In the genomic region with DNA sequence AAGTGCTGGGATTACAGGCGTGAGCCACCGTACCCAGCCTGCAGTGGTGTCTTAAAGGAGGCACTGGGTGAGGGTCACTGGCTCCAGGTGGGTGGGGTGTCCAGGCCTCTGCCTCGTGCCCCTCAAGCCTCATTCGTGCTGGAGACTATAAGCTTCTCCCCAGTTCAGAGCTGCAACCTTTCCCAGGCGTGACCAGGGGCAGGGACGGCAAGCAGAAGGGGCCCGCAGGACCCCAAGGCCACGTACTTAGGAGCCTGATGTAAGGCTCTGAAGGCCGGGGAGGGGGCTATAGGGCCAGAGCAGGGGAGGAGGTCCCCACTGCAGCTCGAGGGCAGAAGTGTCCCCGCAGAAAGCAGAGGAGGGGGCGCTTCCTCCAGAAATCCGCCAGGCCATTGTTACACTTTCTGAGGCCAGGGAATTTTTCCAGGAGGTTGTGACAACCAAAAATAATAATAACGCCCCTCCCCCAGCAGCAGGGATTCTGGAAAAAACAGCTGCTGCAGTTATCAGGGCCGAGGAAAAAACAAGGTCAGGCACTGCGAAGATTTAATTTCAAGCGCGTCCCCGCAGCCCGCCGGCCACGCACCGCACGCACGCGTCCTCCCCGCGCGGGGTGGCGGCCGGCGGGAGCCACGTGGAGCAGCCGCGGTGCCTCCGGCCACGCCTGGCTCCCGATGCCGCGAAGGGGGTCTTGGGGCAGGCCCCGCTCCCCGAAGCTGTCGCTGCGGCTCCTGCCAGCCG, we compare ENCODE assay signal across 11 cellular contexts. TPM values are rescaled to one million over a fixed set of nuclear protein-coding genes. Genes with fewer than 3 reads are reported as not detected.
DNase-seq lines count a peak whose midpoint lies in the region; FAIRE-seq and TF ChIP-seq lines count a peak whose summit lies in the region.
"Had no signal": no experiment of that assay in that cellular context is flagged by ENCODE, and none has a peak within 500 bp of the region (broad histone marks: within the 10 kb centered on the region; RNA-seq: fewer than 3 reads in every experiment).

No MANE protein-coding gene starts in this region.

- H3K4me1 Mint-ChIP-seq in CD14-positive monocyte = peaks cover 59% of the 10 kb centered on the region

- peak in 1 of 2 donors; percentile 19 for TF ChIP-seq POLR2A in adrenal gland (IDR thresholded peaks at IDR 0.05)
- TF ChIP-seq POLR2A in prostate gland (IDR thresholded peaks at IDR 0.05) = no peak

- peaks cover 10 to 55% (median 29%) of the 10 kb centered on the region in 3 donors for H3K27me3 Mint-ChIP-seq in CD14-positive monocyte (ENCODE audit: low read depth in 3 of 3)

- DNase-seq in CD14-positive monocyte (ENCODE audit: low spot score) (no peak), adrenal gland (peak; percentile 57 to 78 (median 67)), left ventricle myocardium inferior (no peak), prostate gland (ENCODE audit: low spot score) (no peak), D721Med (ENCODE audit: insufficient read length, low spot score) (no peak), NCI-H2029 treated with DMSO at 0.1 percent for 48 hours (lab: John Stamatoyannopoulos, UW) (no peak), NCI-H226 (no peak)
- DNase-seq in central memory CD4-positive, alpha-beta T cell = no peak
- DNase-seq: aorta had no signal

- no peaks in the 10 kb centered on the region for H3K27me3 ChIP-seq in adrenal gland
- peaks cover 29% of the 10 kb centered on the region for H3K27me3 ChIP-seq in left ventricle myocardium inferior (ENCODE audit: low read depth)
- no peaks in the 10 kb centered on the region for H3K27me3 ChIP-seq in prostate gland (replicated peaks; ENCODE audit: insufficient read depth)

- H3K36me3 ChIP-seq in adrenal gland (replicated peaks in 1 of 2) (no peaks in the 10 kb centered on the region), left ventricle myocardium inferior (no peaks in the 10 kb centered on the region), prostate gland (no peaks in the 10 kb centered on the region)

- H3K4me3 ChIP-seq in adrenal gland (peak overlapping the region in 2 of 4 donors; percentile 10 to 78), left ventricle myocardium inferior (peak overlapping the region; percentile 77), prostate gland (peak overlapping the region; percentile 83 to 90)

- H3K4me1 ChIP-seq in adrenal gland (replicated peaks in 1 of 2) = peaks cover 48 to 59% of the 10 kb centered on the region in 2 donors
- H3K4me1 ChIP-seq in left ventricle myocardium inferior = peaks cover 87% of the 10 kb centered on the region
- peaks cover 22% of the 10 kb centered on the region for H3K4me1 ChIP-seq in prostate gland (replicated peaks)

- intact Hi-C loops in CD14-positive monocyte (cut with micrococcal nuclease) = no loop called here
- intact Hi-C loops in adrenal gland (cut with DNase I) = no loop called here
- intact Hi-C loops in left ventricle myocardium inferior (cut with micrococcal nuclease) = no loop called here
- intact Hi-C loops in prostate gland (cut with DNase I) = no loop called here

- peaks cover 0 to 4% (median 0%) of the 10 kb centered on the region in 7 donors for H3K9me3 Mint-ChIP-seq in CD14-positive monocyte

- peak overlapping the region; percentile 49 to 74 for H3K4me3 Mint-ChIP-seq in CD14-positive monocyte

- no peaks in the 10 kb centered on the region for H3K9me3 ChIP-seq in adrenal gland (replicated peaks in 1 of 3)
- H3K9me3 ChIP-seq in left ventricle myocardium inferior (replicated peaks) = no peaks in the 10 kb centered on the region
- H3K9me3 ChIP-seq in prostate gland = no peaks in the 10 kb centered on the region

- 13 to 33% (median 18%) methylated on average over 13 to 45 of the region's 45 CpGs for WGBS in adrenal gland, 4 donors
- 14% methylated on average over 43 of the region's 45 CpGs for WGBS in prostate gland

- H3K36me3 Mint-ChIP-seq in CD14-positive monocyte = peaks cover 5 to 6% of the 10 kb centered on the region in 2 donors

- H3K27ac ChIP-seq in adrenal gland = peak overlapping the region in 4 of 5 donors; percentile 65 to 96 (median 92)
- H3K27ac ChIP-seq in left ventricle myocardium inferior (replicated peaks) = peak overlapping the region; percentile 96
- peak overlapping the region; percentile 99 to 100 for H3K27ac ChIP-seq in prostate gland
- H3K27ac ChIP-seq: KMS-11 had no signal

- no peak for TF ChIP-seq CTCF in CD14-positive monocyte (IDR thresholded peaks at IDR 0.05)
- TF ChIP-seq CTCF in adrenal gland (IDR thresholded peaks at IDR 0.05) = no peak
- TF ChIP-seq CTCF in left ventricle myocardium inferior (IDR thresholded peaks at IDR 0.05; ENCODE audit: borderline replicate concordance) = no peak
- no peak for TF ChIP-seq CTCF in prostate gland (IDR thresholded peaks at IDR 0.05)
- TF ChIP-seq CTCF in D721Med (IDR thresholded peaks at IDR 0.05; ENCODE audit: insufficient read depth, missing control alignments) = no peak

- no peak for FAIRE-seq in D721Med (lab: Jason Lieb, UNC)
- FAIRE-seq: G401.6 had no signal

- no peak overlapping the region for H3K27ac Mint-ChIP-seq in CD14-positive monocyte

RNA-seq across cellular contexts. Expression of gene SLC38A10, which starts 45.7 kb away (rescaled TPM):
- 10 to 100 TPM; 50.8 to 68.4 TPM for polyA plus RNA-seq in CD14-positive monocyte
- total RNA-seq in adrenal gland = 100 to 1,000 TPM in 5 of 8 donors, 10 to 100 TPM in 3; 67.4 to 163 (median 102) TPM
- 100 to 1,000 TPM in 2 of 3 donors, 10 to 100 TPM in 1; 17.6 to 190 (median 136) TPM for polyA plus RNA-seq in adrenal gland
- 50.1 TPM for total RNA-seq in left ventricle myocardium inferior
- 100 to 1,000 TPM; 104 to 167 TPM for total RNA-seq in prostate gland

RNA-seq across cellular contexts. Expression of gene BAHCC1, which starts 54.5 kb away (rescaled TPM):
- polyA plus RNA-seq in CD14-positive monocyte (under 1 TPM; 0.11 to 0.27 TPM), adrenal gland (10 to 100 TPM in 2 of 3 donors, 1 to 10 TPM in 1; 2.1 to 68.0 (median 18.2) TPM)
- total RNA-seq in adrenal gland (10 to 100 TPM; 13.0 to 35.3 (median 19.2) TPM), left ventricle myocardium inferior (7.3 TPM), prostate gland (10 to 100 TPM; 11.4 to 28.9 TPM)

Comparison
In these comparisons a context has a peak if more than half of its experiments do, and no peak if none do; other contexts are left out.
1. DNase-seq: peak in adrenal gland (7 of 7); none in CD14-positive monocyte (single experiment), left ventricle myocardium inferior (single experiment), prostate gland (single experiment), D721Med (single experiment), NCI-H2029 treated with DMSO at 0.1 percent for 48 hours (single experiment), NCI-H226 (single experiment) and central memory CD4-positive, alpha-beta T cell (single experiment).
2. Peak in every context shown above with its lines, with median percentiles within 50 percentile points of each other: H3K27ac ChIP-seq.